In genomic region chr9:111868475-111868874, GRCh38 we compare ENCODE assay signal across 27 cellular contexts. TPM values are rescaled to one million over a fixed set of nuclear protein-coding genes. Genes with fewer than 3 reads are reported as not detected.
DNase-seq lines count a peak whose midpoint lies in the region; ATAC-seq, FAIRE-seq and TF ChIP-seq lines count a peak whose summit lies in the region.
"Had no signal": no experiment of that assay in that cellular context is flagged by ENCODE, and none has a peak within 500 bp of the region (broad histone marks: within the 10 kb centered on the region; RNA-seq: fewer than 3 reads in every experiment).

No MANE protein-coding gene starts in this region.

- H3K27me3 ChIP-seq in GM23338 (ENCODE audit: insufficient read depth) = no peaks in the 10 kb centered on the region
- no peaks in the 10 kb centered on the region for H3K27me3 ChIP-seq in IMR-90 (ENCODE audit: control insufficient read depth, insufficient read depth, low read length)
- no peaks in the 10 kb centered on the region for H3K27me3 ChIP-seq in RWPE2 (ENCODE audit: insufficient read depth, poor library complexity, severe bottlenecking)
- peaks cover 0 to 5% of the 10 kb centered on the region in 2 experiments; a peak in 1 of 5 replicates for H3K27me3 ChIP-seq in HepG2 (ENCODE audit: control insufficient read depth in 1 of 2, insufficient read depth in 2 of 2, low read length in 2 of 2)
- H3K27me3 ChIP-seq in colonic mucosa = no peaks in the 10 kb centered on the region
- H3K27me3 ChIP-seq: MG63, SJCRH30 had no signal

- dilution Hi-C loops in IMR-90 (cut with HindIII; ENCODE audit: low sequenced_read_pairs, unreplicated experiment) = no loop called here

- no peak overlapping the region for H4K5ac ChIP-seq in IMR-90 (ENCODE audit: low read depth, low read length)

- H3K27ac ChIP-seq in GM23338 (ENCODE audit: low read depth) (no peak overlapping the region), IMR-90 (ENCODE audit: insufficient read depth, low read length) (no peak overlapping the region), RWPE2 (ENCODE audit: poor library complexity, severe bottlenecking) (peak overlapping the region; percentile 71), HepG2 (ENCODE audit: extremely low read length, insufficient read depth, low read length) (no peak overlapping the region), colonic mucosa (no peak overlapping the region)
- H3K27ac ChIP-seq: A549, SJCRH30 had no signal

- H3F3A ChIP-seq in GM23338 (replicated peaks; ENCODE audit: low read depth) = no peaks in the 10 kb centered on the region

- no peak overlapping the region for H3K27ac Mint-ChIP-seq in GM23338
- H3K27ac Mint-ChIP-seq: T-helper 17 cell had no signal

- intact Hi-C loops in IMR-90 (cut with micrococcal nuclease) (no loop called here), HepG2 (cut with micrococcal nuclease; ENCODE audit: unreplicated experiment) (no loop called here), colonic mucosa (cut with DNase I) (no loop called here)

- TF ChIP-seq CTCF in GM23338 (conservative IDR thresholded peaks at IDR 0.05; ENCODE audit: low read depth in 2 of 2) (no peak), IMR-90 (conservative IDR thresholded peaks at IDR 0.05; ENCODE audit: low read depth, low read length) (no peak), RWPE2 (IDR thresholded peaks at IDR 0.05; ENCODE audit: poor library complexity, severe bottlenecking) (no peak), HepG2 (CRISPR knock-in tag; IDR thresholded peaks at IDR 0.05) (no peak), colonic mucosa (IDR thresholded peaks at IDR 0.05) (no peak)

- no peak overlapping the region for H4K8ac ChIP-seq in IMR-90 (ENCODE audit: low read depth in 2 of 2, low read length in 2 of 2)

- H3K56ac ChIP-seq in IMR-90 (ENCODE audit: extremely low read depth, insufficient read depth, low read length) = no peak overlapping the region

- H3K79me2 ChIP-seq in GM23338 (replicated peaks; ENCODE audit: insufficient read depth) (no peaks in the 10 kb centered on the region), HepG2 (ENCODE audit: insufficient read depth, low read length) (no peaks in the 10 kb centered on the region)

- no peak overlapping the region for H2AK9ac ChIP-seq in IMR-90 (replicated peaks; ENCODE audit: low read depth, low read length, poor library complexity)

- no peak for FAIRE-seq in HepG2 (lab: Jason Lieb, UNC)
- FAIRE-seq: A549, GM12891, HTR-8/SVneo had no signal

- WGBS in IMR-90 (ENCODE audit: extremely low coverage in 2 of 2, insufficient read length in 1 of 2), 2 experiments = 92% methylated on average over 5 of the region's 6 CpGs; no CpG with 5 or more reads in 1 of the 2 experiments
- 38% methylated on average over 3 of the region's 6 CpGs for WGBS in HepG2 (ENCODE audit: low lambda C conversion rate)

- H3K4me1 ChIP-seq in GM23338 (ENCODE audit: insufficient read depth) = peaks cover 6% of the 10 kb centered on the region; the same call in 1 of the 2 replicates
- H3K4me1 ChIP-seq in IMR-90 (ENCODE audit: control insufficient read depth, insufficient read depth, low read length) = no peaks in the 10 kb centered on the region
- peaks cover 13% of the 10 kb centered on the region for H3K4me1 ChIP-seq in RWPE2 (ENCODE audit: insufficient read depth, poor library complexity, severe bottlenecking)
- H3K4me1 ChIP-seq in HepG2 (ENCODE audit: insufficient read depth, low read length) = no peaks in the 10 kb centered on the region
- no peaks in the 10 kb centered on the region for H3K4me1 ChIP-seq in colonic mucosa

- TF ChIP-seq POLR2A in IMR-90 (IDR thresholded peaks at IDR 0.05; ENCODE audit: low read depth, low read length) (no peak), HepG2 (IDR thresholded peaks at IDR 0.05; ENCODE audit: insufficient read depth in 1 of 2, low read depth in 2 of 2, low read length in 2 of 2) (no peak)

- H3K23ac ChIP-seq in IMR-90 (ENCODE audit: low read depth, low read length) = no peak overlapping the region

- peaks cover 12% of the 10 kb centered on the region for H3K9me2 ChIP-seq in GM23338 (ENCODE audit: insufficient read depth)

- no peak overlapping the region for H4K91ac ChIP-seq in IMR-90 (ENCODE audit: insufficient read depth, low read depth, low read length)

- no peak overlapping the region for H2BK120ac ChIP-seq in IMR-90 (ENCODE audit: low read depth, low read length)

- in situ Hi-C loops in IMR-90 (cut with MboI; ENCODE audit: low sequenced_read_pairs) (no loop called here), HepG2 (cut with HindIII; ENCODE audit: extremely low pct_ligation_motif_present, low pct_unique_long_range_greater_than_20kb) (no loop called here)

- CTCF ChIA-PET in IMR-90 (lab: Yijun Ruan, JAX) = interaction anchor here (0.7 kb wide), 1 partner anchor 733 kb away, joined by 5 read pairs; no protein-coding TSS in a partner anchor
- CTCF ChIA-PET in HepG2 (lab: Yijun Ruan, JAX; ENCODE audit: low intra/inter-chr PET ratio, low total read pairs) = no interaction called here

- H3K9ac ChIP-seq in IMR-90 (ENCODE audit: low read depth, low read length) (no peak overlapping the region), HepG2 (ENCODE audit: insufficient read depth, low read depth, low read length) (no peak overlapping the region), colonic mucosa (ENCODE audit: low read depth in 2 of 2, low read length in 2 of 2) (no peak overlapping the region)

- H3K36me3 Mint-ChIP-seq in GM23338 (ENCODE audit: low read depth) = peaks cover 4% of the 10 kb centered on the region; the same call in 1 of the 3 replicates
- H3K36me3 Mint-ChIP-seq: CD4-positive, alpha-beta memory T cell had no signal

- H3K18ac ChIP-seq in IMR-90 (ENCODE audit: low read depth, low read length) = no peak overlapping the region

- H3K9me3 ChIP-seq in IMR-90 (ENCODE audit: control insufficient read depth, insufficient read depth, low read length) (peaks cover 3% of the 10 kb centered on the region; the same call in 1 of the 2 replicates), RWPE2 (ENCODE audit: severe bottlenecking) (no peaks in the 10 kb centered on the region), HepG2 (ENCODE audit: low read length) (no peaks in the 10 kb centered on the region), colonic mucosa (no peaks in the 10 kb centered on the region)

- no peaks in the 10 kb centered on the region for H3K79me1 ChIP-seq in IMR-90 (ENCODE audit: low read depth in 1 of 2, low read length in 2 of 2)

- DNase-seq in GM23338 (ENCODE audit: low spot score) (peak; percentile 87), IMR-90 (no peak), RWPE2 (ENCODE audit: low spot score) (no peak), iPS DF 4.7 (ENCODE audit: extremely low read depth, low spot score) (peak; percentile 56), AG20443 (ENCODE audit: low spot score) (no peak), HepG2 (ENCODE audit: low spot score) (no peak), colonic mucosa (no peak)
- DNase-seq: C1 segment of cervical spinal cord; CD4-positive, alpha-beta memory T cell; COR-L47; DMS79; EL; GF-D8; HCEC 1CT; KG1; MG63; NCI-H187; NCI-H2081 treated with DMSO at 0.1 percent for 48 hours; NCI-H446 treated with DMSO at 0.1 percent for 48 hours; NCI-H774; SJCRH30; T-helper 17 cell had no signal

- H3K9me3 Mint-ChIP-seq in GM23338 = peaks cover 6% of the 10 kb centered on the region; the same call in 1 of the 3 replicates
- H3K9me3 Mint-ChIP-seq: CD4-positive, alpha-beta memory T cell had no signal

- TF ChIP-seq EP300 in HepG2 (IDR thresholded peaks at IDR 0.05; ENCODE audit: low read depth in 2 of 2, low read length in 2 of 2) (no peak), HepG2 (CRISPR knock-in tag; IDR thresholded peaks at IDR 0.05; ENCODE audit: borderline replicate concordance) (no peak)

- BruUV-seq in IMR-90 (replicated peaks; lab: Mats Ljungman, UMichigan) = no TSS peak
- no TSS peak for BruUV-seq in HepG2 (replicated peaks; lab: Mats Ljungman, UMichigan)

- H4K20me1 ChIP-seq in GM23338 (replicated peaks; ENCODE audit: insufficient read depth) = no peaks in the 10 kb centered on the region
- H4K20me1 ChIP-seq in IMR-90 (ENCODE audit: insufficient read depth, low read length) = no peaks in the 10 kb centered on the region
- H4K20me1 ChIP-seq in HepG2 (ENCODE audit: insufficient read depth, low read length) = no peaks in the 10 kb centered on the region

- no peak overlapping the region for H2BK20ac ChIP-seq in IMR-90 (ENCODE audit: low read depth, low read length)

- H3K27me3 Mint-ChIP-seq in GM23338 (ENCODE audit: insufficient read depth, low read depth, poor library complexity) = peaks cover 2% of the 10 kb centered on the region
- H3K27me3 Mint-ChIP-seq: CD4-positive, alpha-beta memory T cell; T-helper 17 cell had no signal

- H2BK15ac ChIP-seq in IMR-90 (ENCODE audit: low read depth, low read length) = 0 out of 3 replicates have a peak overlapping the region, but pooled peaks have one; percentile 9

- H3K14ac ChIP-seq in IMR-90 (replicated peaks; ENCODE audit: low read depth, low read length) = no peak overlapping the region

- no peak overlapping the region for H2AK5ac ChIP-seq in IMR-90 (ENCODE audit: low read depth, low read length)

- H3K36me3 ChIP-seq in GM23338 (ENCODE audit: insufficient read depth) = no peaks in the 10 kb centered on the region
- no peaks in the 10 kb centered on the region for H3K36me3 ChIP-seq in IMR-90 (ENCODE audit: control insufficient read depth, insufficient read depth, low read length)
- no peaks in the 10 kb centered on the region for H3K36me3 ChIP-seq in RWPE2 (ENCODE audit: low read depth)
- H3K36me3 ChIP-seq in HepG2 (replicated peaks in 1 of 2; ENCODE audit: control insufficient read depth in 1 of 2, insufficient read depth in 2 of 2, low read length in 2 of 2) = no peaks in the 10 kb centered on the region
- H3K36me3 ChIP-seq in colonic mucosa = no peaks in the 10 kb centered on the region
- H3K36me3 ChIP-seq: MG63, SJCRH30 had no signal

- H3K4me3 Mint-ChIP-seq in GM23338 = no peak overlapping the region
- H3K4me3 Mint-ChIP-seq: CD4-positive, alpha-beta memory T cell; T-helper 17 cell had no signal

- ATAC-seq in GM23338 (peak; percentile 100), IMR-90 (ENCODE audit: low read depth) (no peak), RWPE2 (ENCODE audit: low read depth) (no peak), HepG2 (no peak)
- ATAC-seq: A549, Right ventricle myocardium inferior, SK-N-SH treated with all-trans-retinoic acid at 6 μM for 48 hours, T-helper 17 cell had no signal

- peak overlapping the region; percentile 52 for H3K4me2 ChIP-seq in GM23338
- H3K4me2 ChIP-seq in IMR-90 (ENCODE audit: low read depth, low read length) = no peak overlapping the region
- no peak overlapping the region for H3K4me2 ChIP-seq in HepG2 (ENCODE audit: low read depth, low read length)
- H3K4me2 ChIP-seq: A549 had no signal

- no peaks in the 10 kb centered on the region; the same call in 1 of the 2 replicates for H3K9me1 ChIP-seq in IMR-90 (ENCODE audit: insufficient read depth, low read length)

- H2AFZ ChIP-seq in GM23338 = 0 out of 2 replicates have a peak overlapping the region, but pooled peaks have one; percentile 4
- no peak overlapping the region for H2AFZ ChIP-seq in IMR-90 (replicated peaks; ENCODE audit: low read length, poor library complexity)
- H2AFZ ChIP-seq in HepG2 (ENCODE audit: low read length) = no peak overlapping the region

- H3K4ac ChIP-seq in IMR-90 (ENCODE audit: low read depth, low read length) = no peak overlapping the region

- TF ChIP-seq RAD21 in IMR-90 (IDR thresholded peaks at IDR 0.05; ENCODE audit: low read length) (no peak), HepG2 (CRISPR knock-in tag; IDR thresholded peaks at IDR 0.05) (no peak)

- POLR2A ChIA-PET in IMR-90 (lab: Charles Lee; ENCODE audit: unreplicated experiment) (no interaction called here), HepG2 (lab: Yijun Ruan, JAX) (no interaction called here)

- H2BK5ac ChIP-seq in IMR-90 (ENCODE audit: low read depth, low read length, poor library complexity, severe bottlenecking) = no peak overlapping the region

- H3K4me3 ChIP-seq in GM23338 = no peak overlapping the region
- no peak overlapping the region for H3K4me3 ChIP-seq in IMR-90 (ENCODE audit: insufficient read depth, low read depth, low read length)
- no peak overlapping the region for H3K4me3 ChIP-seq in RWPE2 (ENCODE audit: severe bottlenecking)
- no peak overlapping the region for H3K4me3 ChIP-seq in HepG2 (replicated peaks in 1 of 3; ENCODE audit: insufficient read depth in 1 of 3, low read depth in 2 of 3, low read length in 3 of 3)
- H3K4me3 ChIP-seq in colonic mucosa = no peak overlapping the region
- H3K4me3 ChIP-seq: A549, MG63, SJCRH30 had no signal

- peaks cover 16% of the 10 kb centered on the region for H3K4me1 Mint-ChIP-seq in GM23338

RNA-seq across cellular contexts. Expression of gene UGCG, which starts 28.1 kb away (rescaled TPM):
- 44.9 and 48.1 TPM in 2 replicates for total RNA-seq in GM23338 (2014; rRNA removed; shearing (Covaris generic))
- polyA plus RNA-seq in GM23338 (2016; fragmentation: Nextera tagmentation; extraction: Ambion mirVana) = 27.8 and 30.4 TPM in 2 replicates
- total RNA-seq in IMR-90 (2012; rRNA removed) = 104 and 234 TPM in 2 replicates
- polyA plus RNA-seq in IMR-90 (2012; rRNA removed) = 70.8 and 84.2 TPM in 2 replicates
- 24.9 and 26.2 TPM in 2 replicates for polyA plus RNA-seq in IMR-90 (2012; cell fraction: cytosol; rRNA removed)
- 14.6 and 101 TPM in 2 replicates for polyA plus RNA-seq in IMR-90 (2012; cell fraction: nucleus; rRNA removed; ENCODE audit: low replicate concordance)
- 9.7 and 13.9 TPM in 2 replicates for total RNA-seq in HepG2 (2016; rRNA removed; fragmentation: Illumina TruSeq; extraction: Trizol)
- total RNA-seq in HepG2 (2016; cell fraction: cytosol; rRNA removed; fragmentation: Illumina TruSeq; extraction: Trizol; ENCODE audit: low read depth) = 1.7 and 3.0 TPM in 2 replicates
- total RNA-seq in HepG2 (2016; cell fraction: insoluble cytoplasmic fraction; rRNA removed; fragmentation: Illumina TruSeq; extraction: Trizol) = 9.4 and 13.3 TPM in 2 replicates
- total RNA-seq in HepG2 (2016; cell fraction: membrane; rRNA removed; fragmentation: Illumina TruSeq; extraction: Trizol) = 5.6 and 7.5 TPM in 2 replicates
- 17.0 and 18.2 TPM in 2 replicates for total RNA-seq in HepG2 (2016; cell fraction: nucleus; rRNA removed; fragmentation: Illumina TruSeq; extraction: Trizol)
- polyA plus RNA-seq in HepG2 (2011; rRNA removed) = 8.1 and 10.5 TPM in 2 replicates
- polyA plus RNA-seq in HepG2 (2011; cell fraction: cytosol; rRNA removed) = 3.9 and 7.2 TPM in 2 replicates
- polyA plus RNA-seq in HepG2 (2011; cell fraction: nucleus; rRNA removed) = 3.6 and 4.0 TPM in 2 replicates
- polyA plus RNA-seq in HepG2 (2012) = 7.5 and 8.2 TPM in 2 replicates
- 0.66 and 0.74 TPM in 2 replicates for polyA plus RNA-seq in HepG2 (2016; cell fraction: cytosol; fragmentation: Illumina TruSeq; extraction: Trizol; ENCODE audit: low read depth)
- polyA plus RNA-seq in HepG2 (2016; cell fraction: insoluble cytoplasmic fraction; fragmentation: Illumina TruSeq; extraction: Trizol; ENCODE audit: low read depth) = 6.2 and 6.3 TPM in 2 replicates
- 1.9 and 2.5 TPM in 2 replicates for polyA plus RNA-seq in HepG2 (2016; cell fraction: membrane; fragmentation: Illumina TruSeq; extraction: Trizol; ENCODE audit: low read depth)
- 15.4 and 15.5 TPM in 2 replicates for polyA plus RNA-seq in HepG2 (2016; cell fraction: nucleus; fragmentation: Illumina TruSeq; extraction: Trizol; ENCODE audit: insufficient read depth, low read depth)
- polyA minus RNA-seq in HepG2 (2011; rRNA and poly(A)+ RNA removed; ENCODE audit: low replicate concordance) = 6.6 and 14.5 TPM in 2 replicates
- polyA minus RNA-seq in HepG2 (2011; cell fraction: cytosol; rRNA and poly(A)+ RNA removed) = 14.6 and 14.9 TPM in 2 replicates
- 15.7 and 19.0 TPM in 2 replicates for polyA minus RNA-seq in HepG2 (2011; cell fraction: nucleus; rRNA and poly(A)+ RNA removed)
- 10 to 100 TPM; 17.6 to 56.1 TPM for total RNA-seq in colonic mucosa

Comparison
In these comparisons a context has a peak if more than half of its experiments do, and no peak if none do; other contexts are left out.
1. DNase-seq: peak in GM23338 (single experiment) and iPS DF 4.7 (single experiment); none in IMR-90 (single experiment), RWPE2 (single experiment), AG20443 (single experiment), HepG2 (single experiment) and colonic mucosa (single experiment).